In genomic region chr5:131377785-131378325, GRCh38 we compare ENCODE assay signal across 12 cellular contexts.
DNase-seq lines count a peak whose midpoint lies in the region; TF ChIP-seq lines count a peak whose summit lies in the region.
"Had no signal": no experiment of that assay in that cellular context is flagged by ENCODE, and none has a peak within 500 bp of the region (broad histone marks: within the 10 kb centered on the region; RNA-seq: fewer than 3 reads in every experiment).

No MANE protein-coding gene starts in this region.

- no peak overlapping the region for H3K4me3 ChIP-seq in SJSA1

- H3K27me3 Mint-ChIP-seq in mesothelial cell of epicardium (ENCODE audit: low read depth) = no peaks in the 10 kb centered on the region

- peak; percentile 83 for DNase-seq in ELR (ENCODE audit: low read depth)
- peak in 1 of 2 experiments; percentile 69 for DNase-seq in SJSA1 (ENCODE audit: low read depth in 1 of 2, low spot score in 2 of 2)
- peak; percentile 50 to 86 for DNase-seq in dermis microvascular lymphatic vessel endothelial cell (ENCODE audit: low read depth in 2 of 2)
- peak; percentile 35 for DNase-seq in putamen (ENCODE audit: low spot score)
- no peak for DNase-seq in mesothelial cell of epicardium (ENCODE audit: low spot score in 2 of 2, unreplicated experiment in 2 of 2)
- DNase-seq in activated effector memory CD4-positive, alpha-beta T cell treated with anti-CD3 and anti-CD28 coated beads, Interleukin-2, amount 50 U/mL, for 16 hours = no peak
- no peak for DNase-seq in stimulated activated CD4-positive, alpha-beta T cell treated with anti-CD3 and anti-CD28 coated beads, Interleukin-4, amount 100 ng/mL, for 4 hours
- no peak for DNase-seq in AG08395 (ENCODE audit: low spot score)
- DNase-seq: aorta; KBM-7; stimulated activated CD4-positive, alpha-beta T cell treated with anti-CD3 and anti-CD28 coated beads, Interleukin-1b, Interleukin-23, amount 100 ng/mL, for 48 hours; trophoblast cell had no signal

- peaks cover 13% of the 10 kb centered on the region for H3K4me1 Mint-ChIP-seq in mesothelial cell of epicardium

- TF ChIP-seq CTCF in mesothelial cell of epicardium (IDR thresholded peaks at IDR 0.05; ENCODE audit: unreplicated experiment) = no peak

- no peak overlapping the region for H3K27ac Mint-ChIP-seq in mesothelial cell of epicardium

- H3K27me3 ChIP-seq in SJSA1 (replicated peaks) = no peaks in the 10 kb centered on the region

- H3K36me3 ChIP-seq in SJSA1 = no peaks in the 10 kb centered on the region

- no peaks in the 10 kb centered on the region for H3K9me3 Mint-ChIP-seq in mesothelial cell of epicardium

- peaks cover 47% of the 10 kb centered on the region for H3K4me1 ChIP-seq in SJSA1 (replicated peaks)

- H3K9me3 ChIP-seq in SJSA1 (replicated peaks) = no peaks in the 10 kb centered on the region

- no peak overlapping the region for H3K4me3 Mint-ChIP-seq in mesothelial cell of epicardium

- no peaks in the 10 kb centered on the region for H3K36me3 Mint-ChIP-seq in mesothelial cell of epicardium

- H3K27ac ChIP-seq in SJSA1 = peak overlapping the region; percentile 94

Comparison
In these comparisons a context has a peak if more than half of its experiments do, and no peak if none do; other contexts are left out.
1. DNase-seq: peak in ELR (single experiment), dermis microvascular lymphatic vessel endothelial cell (2 of 2) and putamen (single experiment); none in mesothelial cell of epicardium (0 of 2), activated effector memory CD4-positive, alpha-beta T cell treated with anti-CD3 and anti-CD28 coated beads, Interleukin-2, amount 50 U/mL, for 16 hours (single experiment), stimulated activated CD4-positive, alpha-beta T cell treated with anti-CD3 and anti-CD28 coated beads, Interleukin-4, amount 100 ng/mL, for 4 hours (0 of 2) and AG08395 (single experiment).